Comparison of ENCODE assay signal across 14 cellular contexts in the genomic region with DNA sequence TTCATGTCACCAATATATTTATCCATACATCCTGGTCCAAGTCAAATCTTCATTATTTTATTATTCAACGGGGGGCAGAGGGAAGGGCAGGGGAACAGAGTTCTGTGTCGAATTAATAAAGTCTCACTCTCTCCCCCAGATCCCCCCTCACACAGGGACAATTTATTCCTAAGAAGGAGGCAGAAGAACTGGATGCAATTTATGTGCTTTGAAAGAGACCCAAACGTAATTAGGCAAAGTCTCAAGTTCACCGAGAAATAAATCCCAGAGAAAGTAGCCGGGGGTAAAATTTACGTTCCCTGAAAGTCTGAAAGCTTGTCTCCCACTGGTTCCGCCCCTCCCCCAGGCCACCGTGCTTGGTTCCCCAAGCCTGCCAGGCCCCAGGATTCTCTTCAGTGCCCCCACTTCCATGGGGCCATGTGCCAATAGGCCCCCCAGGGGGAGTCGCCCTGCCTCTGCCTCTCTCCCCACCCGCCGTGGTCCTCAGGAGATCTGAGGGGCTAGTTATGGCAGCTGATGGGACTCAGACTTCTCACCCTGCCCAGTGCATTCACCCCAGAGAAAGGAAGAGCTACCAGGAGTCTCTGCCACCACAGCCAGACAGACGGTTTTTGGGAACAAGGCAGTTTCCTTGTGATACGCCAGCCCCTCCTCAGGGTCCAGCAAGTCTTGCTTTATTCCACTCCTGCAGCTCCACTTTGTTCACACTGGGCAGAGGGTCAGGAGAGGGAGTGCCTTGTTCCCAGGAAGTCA.
A peak's percentile ranks its signal among the peaks of the same experiment; 100 is the strongest.
DNase-seq lines count a peak whose midpoint lies in the region; ATAC-seq and TF ChIP-seq lines count a peak whose summit lies in the region.
"Had no signal": no experiment of that assay in that cellular context is flagged by ENCODE, and none has a peak within 500 bp of the region (broad histone marks: within the 10 kb centered on the region; RNA-seq: fewer than 3 reads in every experiment).

No MANE protein-coding gene starts in this region.

- CTCF ChIA-PET in GM10248 (lab: Yijun Ruan, JAX), result interaction anchor here (1.3 to 6.2 kb wide), 2 partner anchors 8 to 14 kb away, joined by 3 to 59 read pairs; no protein-coding TSS in a partner anchor
- CTCF ChIA-PET in WTC11 (lab: Charles Lee), result interaction anchor here (1.1 to 1.4 kb wide), 2 partner anchors 8 to 218 kb away, joined by 6 to 8 read pairs; no protein-coding TSS in a partner anchor

- ATAC-seq in WTC11 (no peak), lung (ENCODE audit: insufficient read depth, low FRiP score) (no peak), GM19397 (IDR thresholded peaks at IDR 0.05; ENCODE audit: unreplicated experiment) (no peak)

- 91 to 92% methylated on average over 13 of the region's 13 CpGs for WGBS in lung, 2 donors

- no peak overlapping the region for H3K4me3 ChIP-seq in lung

- peaks cover 0 to 7% of the 10 kb centered on the region in 2 donors for H3K4me1 ChIP-seq in lung (ENCODE audit: control insufficient read depth in 2 of 2, insufficient read depth in 2 of 2, low read length in 2 of 2)

- no peaks in the 10 kb centered on the region for H3K9me3 ChIP-seq in lung (ENCODE audit: control insufficient read depth in 2 of 2, insufficient read depth in 1 of 2, low read length in 1 of 2)

- no peaks in the 10 kb centered on the region for H3K9me3 Mint-ChIP-seq in WTC11
- H3K9me3 Mint-ChIP-seq: CD4-positive, CD25-positive, alpha-beta regulatory T cell had no signal

- DNase-seq in GM10248 (ENCODE audit: extremely low spot score) (peak; percentile 1), WTC11 (ENCODE audit: low spot score) (no peak), lung (ENCODE audit: low spot score) (peak; percentile 20), NCI-H526 (lab: John Stamatoyannopoulos, UW) (no peak), HT-29 (ENCODE audit: low spot score) (no peak)
- peak; percentile 4 for DNase-seq in stimulated activated CD8-positive, alpha-beta memory T cell treated with anti-CD3 and anti-CD28 coated beads, Interleukin-4, amount 100 ng/mL, for 48 hours
- DNase-seq: Calu3; CD4-positive, CD25-positive, alpha-beta regulatory T cell; DMS79; Kasumi-1; NCI-H2029; NCI-H2171 treated with DMSO at 0.1 percent for 48 hours; SHP77 treated with DMSO at 0.1 percent for 48 hours had no signal

- no peaks in the 10 kb centered on the region for H3K36me3 ChIP-seq in lung (ENCODE audit: control insufficient read depth in 2 of 2, insufficient read depth in 2 of 2, low read length in 2 of 2)

- H3K4me3 Mint-ChIP-seq in WTC11, result no peak overlapping the region
- H3K4me3 Mint-ChIP-seq: CD4-positive, CD25-positive, alpha-beta regulatory T cell had no signal

- no peaks in the 10 kb centered on the region for H3K27me3 ChIP-seq in lung (ENCODE audit: control insufficient read depth, insufficient read depth)

- H3K36me3 Mint-ChIP-seq in WTC11, result no peaks in the 10 kb centered on the region
- H3K36me3 Mint-ChIP-seq: CD4-positive, CD25-positive, alpha-beta regulatory T cell had no signal

- TF ChIP-seq CTCF in GM10248 (IDR thresholded peaks at IDR 0.05; ENCODE audit: control extremely low read depth, extremely low read depth, low read depth, missing control alignments) (no peak), WTC11 (IDR thresholded peaks at IDR 0.05) (no peak), lung (IDR thresholded peaks at IDR 0.05; ENCODE audit: control extremely low read depth, extremely low read depth) (no peak)

- no peak overlapping the region for H3K27ac Mint-ChIP-seq in WTC11
- H3K27ac Mint-ChIP-seq: CD4-positive, CD25-positive, alpha-beta regulatory T cell had no signal

- no peaks in the 10 kb centered on the region for H3K27me3 Mint-ChIP-seq in WTC11 (ENCODE audit: low read depth)
- H3K27me3 Mint-ChIP-seq: CD4-positive, CD25-positive, alpha-beta regulatory T cell had no signal

- POLR2A ChIA-PET in GM10248 (lab: Yijun Ruan, JAX), result no interaction called here
- POLR2A ChIA-PET in WTC11 (lab: Charles Lee), result no interaction called here

- no peaks in the 10 kb centered on the region for H3K4me1 Mint-ChIP-seq in WTC11
- H3K4me1 Mint-ChIP-seq: CD4-positive, CD25-positive, alpha-beta regulatory T cell had no signal

- H3K27ac ChIP-seq in lung (ENCODE audit: low read depth in 1 of 2, low read length in 1 of 2), result no peak overlapping the region

TF ChIP-seq in WTC11, 78 proteins besides CTCF, POLR2A, EP300 and RAD21:
- TF ChIP-seq MYBL2 (CRISPR knock-in tag; IDR thresholded peaks at IDR 0.05), result no peak
- 0 out of 2 replicates have a peak, but pooled peaks have one; percentile 31 for TF ChIP-seq RELA (CRISPR knock-in tag; IDR thresholded peaks at IDR 0.05; ENCODE audit: borderline replicate concordance)
TF ChIP-seq in WTC11: peak in this region for 1.

Comparison
In these comparisons a context has a peak if more than half of its experiments do, and no peak if none do; other contexts are left out.
1. DNase-seq: peak in GM10248 (single experiment), lung (single experiment) and stimulated activated CD8-positive, alpha-beta memory T cell treated with anti-CD3 and anti-CD28 coated beads, Interleukin-4, amount 100 ng/mL, for 48 hours (single experiment); none in WTC11 (single experiment), NCI-H526 (0 of 2) and HT-29 (single experiment).